ENCODE assay signal across 14 cellular contexts in genomic region chr10:60955957-60956425, GRCh38. TPM values are rescaled to one million over a fixed set of nuclear protein-coding genes. Genes with fewer than 3 reads are reported as not detected.
DNase-seq lines count a peak whose midpoint lies in the region; ATAC-seq and TF ChIP-seq lines count a peak whose summit lies in the region.
"Had no signal": no experiment of that assay in that cellular context is flagged by ENCODE, and none has a peak within 500 bp of the region (broad histone marks: within the 10 kb centered on the region; RNA-seq: fewer than 3 reads in every experiment).

No MANE protein-coding gene starts in this region.

- ATAC-seq in left colon (peak; percentile 43), psoas muscle (no peak), HG03139 (IDR thresholded peaks at IDR 0.05; ENCODE audit: unreplicated experiment) (no peak)

- no peaks in the 10 kb centered on the region for H3K9me3 ChIP-seq in psoas muscle
- H3K9me3 ChIP-seq in testis: no peaks in the 10 kb centered on the region

- H3K27ac ChIP-seq in brain microvascular endothelial cell (peak overlapping the region; percentile 49), psoas muscle (no peak overlapping the region), testis (no peak overlapping the region)

- 93 to 94% (median 93%) methylated on average over 2 of the region's 2 CpGs for WGBS in psoas muscle, 3 donors
- 97 to 100% methylated on average over 2 of the region's 2 CpGs for WGBS in testis, 2 donors

- no peak for TF ChIP-seq POLR2A in testis (IDR thresholded peaks at IDR 0.05)

- H3K27me3 ChIP-seq in brain microvascular endothelial cell (replicated peaks) (no peaks in the 10 kb centered on the region), psoas muscle (ENCODE audit: insufficient read depth in 3 of 3, low read length in 2 of 3) (no peaks in the 10 kb centered on the region), testis (no peaks in the 10 kb centered on the region)

- intact Hi-C loops in left colon (cut with DNase I, micrococcal nuclease): no loop called here
- intact Hi-C loops in psoas muscle (cut with DNase I): no loop called here
- intact Hi-C loops in testis (cut with DNase I; ENCODE audit: low total_unique reads): no loop called here

- H3K4me1 ChIP-seq in psoas muscle (no peaks in the 10 kb centered on the region), testis (no peaks in the 10 kb centered on the region)

- in situ Hi-C loops in brain microvascular endothelial cell (cut with HindIII; ENCODE audit: low pct_ligation_motif_present, low sequenced_read_pairs): no loop called here

- DNase-seq in AG10803 (ENCODE audit: low read depth): peak; percentile 66
- DNase-seq in NCI-H146 (lab: John Stamatoyannopoulos, UW): peak; percentile 75
- peak; percentile 80 for DNase-seq in brain microvascular endothelial cell
- no peak for DNase-seq in left colon
- DNase-seq in psoas muscle: no peak
- no peak for DNase-seq in COR-L47 (lab: John Stamatoyannopoulos, UW)
- no peak for DNase-seq in testis
- DNase-seq: AML-193; hippocampal formation; midbrain; posterior cingulate gyrus; stimulated activated CD4-positive, alpha-beta T cell treated with anti-CD3 and anti-CD28 coated beads, Interleukin-4, amount 100 ng/mL, for 1 hour; stimulated activated naive CD4-positive, alpha-beta T cell had no signal

- H3K4me3 ChIP-seq in AG10803 (ENCODE audit: low read length) (no peak overlapping the region), brain microvascular endothelial cell (ENCODE audit: low read depth, low read length) (no peak overlapping the region), psoas muscle (no peak overlapping the region), testis (no peak overlapping the region)

- no peaks in the 10 kb centered on the region for H3K36me3 ChIP-seq in brain microvascular endothelial cell (replicated peaks)
- no peaks in the 10 kb centered on the region for H3K36me3 ChIP-seq in psoas muscle (ENCODE audit: insufficient read depth in 1 of 2, low read depth in 1 of 2)
- H3K36me3 ChIP-seq in testis (ENCODE audit: low read depth, missing control alignments): no peaks in the 10 kb centered on the region

- TF ChIP-seq CTCF in AG10803 (conservative IDR thresholded peaks at IDR 0.05; ENCODE audit: low read length): no peak
- TF ChIP-seq CTCF in brain microvascular endothelial cell (IDR thresholded peaks at IDR 0.05; ENCODE audit: low read depth, low read length, missing control alignments): no peak
- TF ChIP-seq CTCF in psoas muscle (IDR thresholded peaks at IDR 0.05): no peak
- TF ChIP-seq CTCF in testis (IDR thresholded peaks at IDR 0.05): no peak

RNA-seq across cellular contexts. Expression of gene RHOBTB1, which starts 12.0 kb away (rescaled TPM):
- 1 to 10 TPM; 4.3 to 7.6 TPM for total RNA-seq in left colon
- 10 to 100 TPM; 20.8 to 47.4 (median 30.7) TPM for total RNA-seq in psoas muscle
- polyA plus RNA-seq in psoas muscle: 10 to 100 TPM in 2 of 3 donors, 1 to 10 TPM in 1; 1.8 to 28.4 (median 13.6) TPM
- 10 to 100 TPM; 44.7 to 47.1 TPM for total RNA-seq in testis
- 38.1 TPM for polyA plus RNA-seq in testis (ENCODE audit: insufficient read depth, low read depth, low replicate concordance)

Comparison
In these comparisons a context has a peak if more than half of its experiments do, and no peak if none do; other contexts are left out.
1. DNase-seq: peak in AG10803 (single experiment), NCI-H146 (single experiment) and brain microvascular endothelial cell (single experiment); none in left colon (0 of 2), psoas muscle (0 of 2), COR-L47 (single experiment) and testis (single experiment).